Comparison of ENCODE assay signal across 11 cellular contexts in genomic region chr6:53796791-53797190, GRCh38. TPM values are rescaled to one million over a fixed set of nuclear protein-coding genes. Genes with fewer than 3 reads are reported as not detected.
A peak's percentile ranks its signal among the peaks of the same experiment; 100 is the strongest.
DNase-seq lines count a peak whose midpoint lies in the region; ATAC-seq, FAIRE-seq and TF ChIP-seq lines count a peak whose summit lies in the region.
"Had no signal": no experiment of that assay in that cellular context is flagged by ENCODE, and none has a peak within 500 bp of the region (broad histone marks: within the 10 kb centered on the region; RNA-seq: fewer than 3 reads in every experiment).

No MANE protein-coding gene starts in this region.

- H3K4me3 ChIP-seq in GM12878, result no peak overlapping the region
- H3K4me3 ChIP-seq in mesenchymal stem cell (ENCODE audit: insufficient read depth in 1 of 2, low read depth in 1 of 2, low read length in 2 of 2), result no peak overlapping the region
- H3K4me3 ChIP-seq in thyroid gland (replicated peaks in 1 of 3), result peak overlapping the region in 2 of 3 donors; percentile 76 to 83

- no peak overlapping the region for H2AK5ac ChIP-seq in mesenchymal stem cell (ENCODE audit: low read length, severe bottlenecking)

- H3K18ac ChIP-seq in mesenchymal stem cell (ENCODE audit: low read depth in 1 of 2, low read length in 2 of 2), result no peak overlapping the region

- no peak for TF ChIP-seq EP300 in GM12878 (IDR thresholded peaks at IDR 0.05; ENCODE audit: borderline replicate concordance in 1 of 2, control insufficient read depth in 1 of 2, low read depth in 2 of 2, low read length in 2 of 2)

- H2BK12ac ChIP-seq in mesenchymal stem cell (ENCODE audit: low read length in 2 of 2), result no peak overlapping the region

- H4K20me1 ChIP-seq in GM12878 (ENCODE audit: control insufficient read depth, insufficient read depth), result no peaks in the 10 kb centered on the region

- TF ChIP-seq CTCF in GM12878 (IDR thresholded peaks at IDR 0.05 in 2 of 3, conservative IDR thresholded peaks at IDR 0.05 in 1 of 3; ENCODE audit: control insufficient read depth in 2 of 3, extremely low read depth in 1 of 3, insufficient read depth in 1 of 3, low read depth in 3 of 3, low read length in 3 of 3) (no peak), thyroid gland (IDR thresholded peaks at IDR 0.05) (no peak)

- no peak for DNase-seq in T-helper 2 cell treated with Interferon-gamma antibody and Interleukin-4, amounts not matched to agents 5 μg/mL and 100 μg/mL, for 36 hours (ENCODE audit: low spot score)
- no peak for DNase-seq in T-helper 2 cell
- no peak for DNase-seq in GM12878 (ENCODE audit: low read depth, low spot score)
- DNase-seq in mesenchymal stem cell, result peak; percentile 9
- no peak for DNase-seq in thyroid gland
- DNase-seq in SIG-M5 (lab: John Stamatoyannopoulos, UW), result no peak
- no peak for DNase-seq in NCI-H2196 (lab: John Stamatoyannopoulos, UW; ENCODE audit: unreplicated experiment)
- DNase-seq in kidney tubule cell (ENCODE audit: low spot score), result no peak
- DNase-seq: activated CD4-positive, CD25-positive, alpha-beta regulatory T cell treated with anti-CD3 and anti-CD28 coated beads, Interleukin-2, amount 50 U/mL, for 72 hours; NCI-H774 had no signal

- TF ChIP-seq RAD21 in GM12878 (IDR thresholded peaks at IDR 0.05; ENCODE audit: insufficient read depth, low read depth, low read length), result no peak

- H3K27ac Mint-ChIP-seq in T-helper 2 cell treated with Interferon-gamma antibody and Interleukin-4, amounts not matched to agents 5 μg/mL and 100 μg/mL, for 36 hours, result no peak overlapping the region

- H3K4me1 Mint-ChIP-seq in T-helper 2 cell treated with Interferon-gamma antibody and Interleukin-4, amounts not matched to agents 5 μg/mL and 100 μg/mL, for 36 hours (ENCODE audit: low read depth), result peaks cover 29% of the 10 kb centered on the region

- no peaks in the 10 kb centered on the region for H3K36me3 ChIP-seq in GM12878 (ENCODE audit: control insufficient read depth in 2 of 2, insufficient read depth in 2 of 2, low read length in 1 of 2)
- no peaks in the 10 kb centered on the region for H3K36me3 ChIP-seq in mesenchymal stem cell (ENCODE audit: control insufficient read depth in 1 of 2, insufficient read depth in 2 of 2, low read depth in 1 of 2, low read length in 2 of 2)
- H3K36me3 ChIP-seq in thyroid gland, result no peaks in the 10 kb centered on the region

- SMC1A ChIA-PET in GM12878 (lab: Charles Lee; ENCODE audit: uncharacterized antibody, unreplicated experiment), result interaction anchor here (0.6 to 2.1 kb wide), 5 partner anchors 9 to 856 kb away, joined by 3 to 7 read pairs (median 3); no protein-coding TSS in a partner anchor

- H4K8ac ChIP-seq in mesenchymal stem cell (ENCODE audit: low read length), result no peak overlapping the region

- intact Hi-C loops in GM12878 (cut with micrococcal nuclease; ENCODE audit: unreplicated experiment) (loop anchor here (10.0 kb wide), 1 partner anchor 118 kb away; no protein-coding TSS in a partner anchor), thyroid gland (cut with DNase I) (loop anchor here (10.0 kb wide), 1 partner anchor 148 kb away; no protein-coding TSS in a partner anchor)

- RAD21 ChIA-PET in GM12878 (lab: Charles Lee; ENCODE audit: unreplicated experiment), result no interaction called here

- H3K79me1 ChIP-seq in mesenchymal stem cell (replicated peaks; ENCODE audit: low read length, poor library complexity, severe bottlenecking), result peaks cover 31% of the 10 kb centered on the region

- H3K27me3 Mint-ChIP-seq in T-helper 2 cell treated with Interferon-gamma antibody and Interleukin-4, amounts not matched to agents 5 μg/mL and 100 μg/mL, for 36 hours (ENCODE audit: low read depth), result peaks cover 50% of the 10 kb centered on the region

- H3K27ac ChIP-seq in GM12878 (ENCODE audit: control insufficient read depth, insufficient read depth) (no peak overlapping the region), mesenchymal stem cell (ENCODE audit: low read length, poor library complexity, severe bottlenecking) (no peak overlapping the region), thyroid gland (peak overlapping the region; percentile 56 to 93 (median 87))
- H3K27ac ChIP-seq: 22Rv1 had no signal

- CTCF ChIA-PET in GM12878 (lab: Yijun Ruan, JAX), result interaction anchor here (0.9 kb wide), 1 partner anchor 41 kb away, joined by 3 read pairs; no protein-coding TSS in a partner anchor

- H2BK15ac ChIP-seq in mesenchymal stem cell (ENCODE audit: low read depth, poor library complexity, severe bottlenecking), result no peak overlapping the region

- H3K36me3 Mint-ChIP-seq in T-helper 2 cell treated with Interferon-gamma antibody and Interleukin-4, amounts not matched to agents 5 μg/mL and 100 μg/mL, for 36 hours (ENCODE audit: low read depth), result peaks cover 6% of the 10 kb centered on the region

- peaks cover 7% of the 10 kb centered on the region; the same call in 1 of the 2 replicates for H3K4me1 ChIP-seq in GM12878 (ENCODE audit: control insufficient read depth, insufficient read depth, low read length)
- H3K4me1 ChIP-seq in mesenchymal stem cell (ENCODE audit: control insufficient read depth, insufficient read depth, low read depth, low read length), result peaks cover 7% of the 10 kb centered on the region
- peaks cover 8 to 22% of the 10 kb centered on the region in 2 donors for H3K4me1 ChIP-seq in thyroid gland

- H3K9me3 ChIP-seq in GM12878 (replicated peaks; ENCODE audit: control insufficient read depth, insufficient read depth, low read length), result no peaks in the 10 kb centered on the region
- H3K9me3 ChIP-seq in mesenchymal stem cell (ENCODE audit: control insufficient read depth, low read length), result no peaks in the 10 kb centered on the region
- no peaks in the 10 kb centered on the region for H3K9me3 ChIP-seq in thyroid gland

- ATAC-seq in GM12878, result no peak

- H2BK5ac ChIP-seq in mesenchymal stem cell (ENCODE audit: low read depth, low read length, poor library complexity, severe bottlenecking), result no peak overlapping the region

- H3K4me2 ChIP-seq in GM12878 (ENCODE audit: control insufficient read depth, insufficient read depth) (no peak overlapping the region), mesenchymal stem cell (ENCODE audit: low read length, poor library complexity, severe bottlenecking) (peak overlapping the region; percentile 78)

- no peak overlapping the region for H3K4ac ChIP-seq in mesenchymal stem cell (ENCODE audit: low read depth in 1 of 2, low read length in 2 of 2)

- H3K9ac ChIP-seq in GM12878 (ENCODE audit: control insufficient read depth, insufficient read depth, low read length), result no peak overlapping the region
- no peak overlapping the region for H3K9ac ChIP-seq in mesenchymal stem cell (ENCODE audit: low read length)

- no peak overlapping the region for H2AFZ ChIP-seq in GM12878 (ENCODE audit: control insufficient read depth, low read depth, low read length)
- no peak overlapping the region for H2AFZ ChIP-seq in mesenchymal stem cell (ENCODE audit: low read depth, low read length)

- no peak for TF ChIP-seq POLR2A in GM12878 (IDR thresholded peaks at IDR 0.05; ENCODE audit: low read depth, low read length)
- TF ChIP-seq POLR2A in thyroid gland (IDR thresholded peaks at IDR 0.05), result no peak

- H3K4me3 Mint-ChIP-seq in T-helper 2 cell treated with Interferon-gamma antibody and Interleukin-4, amounts not matched to agents 5 μg/mL and 100 μg/mL, for 36 hours, result peak overlapping the region; percentile 98

- H2BK120ac ChIP-seq in mesenchymal stem cell (ENCODE audit: low read depth, low read length), result no peak overlapping the region

- no peak overlapping the region for H3K14ac ChIP-seq in mesenchymal stem cell (ENCODE audit: low read length in 2 of 2)

- BruUV-seq in GM12878 (replicated peaks; lab: Mats Ljungman, UMichigan), result TSS peak; percentile 57

- no peak overlapping the region for H3K23ac ChIP-seq in mesenchymal stem cell (ENCODE audit: low read length in 2 of 2)

- 76% methylated on average over 5 of the region's 5 CpGs for WGBS in GM12878 (ENCODE audit: insufficient coverage, insufficient replicate concordance, low lambda C conversion rate, missing lambda C conversion rate)
- 85% methylated on average over 5 of the region's 5 CpGs for WGBS in mesenchymal stem cell
- 49 to 51% methylated on average over 5 of the region's 5 CpGs for WGBS in thyroid gland, 2 donors

- H3K79me2 ChIP-seq in GM12878 (ENCODE audit: control insufficient read depth, insufficient read depth, low read length), result no peaks in the 10 kb centered on the region

- FAIRE-seq in GM12878 (lab: Jason Lieb, UNC), result no peak

- H4K91ac ChIP-seq in mesenchymal stem cell (ENCODE audit: low read length), result no peak overlapping the region

- in situ Hi-C loops in GM12878 (cut with MboI), result no loop called here

- POLR2A ChIA-PET in GM12878 (lab: Charles Lee), result interaction anchor here (0.6 kb wide), 1 partner anchor 10 kb away, joined by 3 read pairs; no protein-coding TSS in a partner anchor

- H3K27me3 ChIP-seq in GM12878 (replicated peaks in 1 of 2; ENCODE audit: control insufficient read depth in 2 of 2, insufficient read depth in 2 of 2, low read length in 1 of 2) (peaks cover 0 to 5% of the 10 kb centered on the region in 2 experiments; a peak in 1 of 4 replicates), mesenchymal stem cell (ENCODE audit: control insufficient read depth in 1 of 2, insufficient read depth in 1 of 2, low read length in 2 of 2) (peaks cover 0 to 10% of the 10 kb centered on the region in 2 experiments), thyroid gland (no peaks in the 10 kb centered on the region)

- no peaks in the 10 kb centered on the region for H3K9me3 Mint-ChIP-seq in T-helper 2 cell treated with Interferon-gamma antibody and Interleukin-4, amounts not matched to agents 5 μg/mL and 100 μg/mL, for 36 hours

RNA-seq across cellular contexts. Expression of gene LRRC1, which starts 2.0 kb away (rescaled TPM):
- total RNA-seq in GM12878 (2013; cell fraction: nucleolus; rRNA removed), result 6.3 and 6.6 TPM in 2 replicates
- 0.79 and 0.87 TPM in 2 replicates for total RNA-seq in GM12878 (2014; rRNA removed)
- total RNA-seq in GM12878 (2014; rRNA removed; fragmentation: Illumina TruSeq; extraction: Trizol), result 0.72 and 0.78 TPM in 2 replicates
- total RNA-seq in GM12878 (2021), result 0.29 and 0.69 TPM in 2 replicates
- 0.12 TPM for polyA plus RNA-seq in GM12878 (2011; ENCODE audit: low read depth)
- 9.3 and 10.4 TPM in 2 replicates for polyA plus RNA-seq in GM12878 (2011; rRNA removed)
- polyA plus RNA-seq in GM12878 (2011; cell fraction: cytosol; rRNA removed), result 6.0 TPM in 2 replicates
- polyA plus RNA-seq in GM12878 (2011; cell fraction: nucleus; rRNA removed), result 26.0 and 27.7 TPM in 2 replicates
- 0.23 and 0.27 TPM in 2 replicates for polyA plus RNA-seq in GM12878 (2012)
- 0.48 and 0.57 TPM in 2 replicates for polyA plus RNA-seq in GM12878 (2014; fragmentation: Illumina TruSeq; extraction: Trizol)
- polyA plus RNA-seq in GM12878 (2014; fragmentation: Nextera tagmentation; extraction: Ambion mirVana), result under 1 TPM; 0.35 to 0.89 TPM
- 0.35 and 0.56 TPM in 2 replicates for polyA plus RNA-seq in GM12878 (2014; rRNA removed)
- polyA plus RNA-seq in GM12878 (2016; fragmentation: Nextera tagmentation; extraction: Ambion mirVana), result under 1 TPM; 0.42 to 0.52 TPM
- 7.2 and 11.3 TPM in 2 replicates for polyA minus RNA-seq in GM12878 (2011; rRNA and poly(A)+ RNA removed)
- polyA minus RNA-seq in GM12878 (2011; cell fraction: cytosol; rRNA and poly(A)+ RNA removed), result 2.4 and 2.7 TPM in 2 replicates
- polyA minus RNA-seq in GM12878 (2011; cell fraction: nucleus; rRNA and poly(A)+ RNA removed), result 12.2 and 14.1 TPM in 2 replicates
- polyA plus RNA-seq in mesenchymal stem cell (2013, experiment 1 of 2), result 3.4 TPM
- polyA plus RNA-seq in mesenchymal stem cell (2013, experiment 2 of 2), result 3.2 TPM
- 10 to 100 TPM; 41.7 to 52.4 (median 48.4) TPM for total RNA-seq in thyroid gland

Comparison
In these comparisons a context has a peak if more than half of its experiments do, and no peak if none do; other contexts are left out.
1. H3K27ac ChIP-seq: peak in thyroid gland (3 of 3); none in GM12878 (single experiment) and mesenchymal stem cell (single experiment).
2. H3K4me3 ChIP-seq: peak in thyroid gland (2 of 3); none in GM12878 (single experiment) and mesenchymal stem cell (0 of 2).
3. RNA of gene LRRC1, which starts 2.0 kb away (total RNA-seq): 41.7 to 52.4 TPM in thyroid gland; 0.29 to 6.6 TPM in GM12878; every median in the first group is over 4 times any median in the second.